ENCODE assay signal across 1 cellular context in the genomic region with DNA sequence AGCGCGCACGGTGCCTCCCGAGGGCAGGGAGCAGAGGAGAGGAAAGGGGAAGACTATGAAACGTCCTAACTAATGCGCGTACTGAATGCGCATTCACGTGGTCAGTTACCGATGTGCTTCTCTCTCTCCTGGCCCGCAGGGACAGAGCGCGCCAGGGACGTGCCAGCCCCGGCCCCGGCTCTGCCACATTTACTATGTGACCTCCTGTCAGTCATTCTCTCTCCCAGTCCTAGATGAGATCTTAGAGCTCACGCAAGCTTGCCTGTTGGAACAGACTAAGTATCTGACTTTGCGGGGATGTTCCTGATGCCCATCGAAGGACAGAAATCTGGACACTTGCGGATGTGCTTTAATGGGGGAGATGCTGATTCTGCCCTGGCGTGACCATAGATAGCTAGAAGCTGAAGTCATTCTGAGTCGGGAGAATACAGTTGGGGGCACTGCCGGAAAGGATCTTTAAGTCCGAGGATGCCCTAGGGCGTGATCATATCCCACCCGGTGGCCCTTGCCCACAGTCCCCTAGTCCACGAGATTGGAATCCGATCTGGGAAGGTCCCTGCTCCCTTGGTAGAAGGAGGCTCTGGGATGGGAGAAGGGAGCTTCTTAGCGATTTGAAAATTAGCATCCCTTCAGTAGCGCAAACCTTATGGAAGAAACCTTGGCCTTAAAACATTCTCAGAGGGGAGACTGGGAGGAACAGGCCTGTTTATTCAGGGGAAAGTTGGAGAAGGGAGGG.
TF ChIP-seq lines count a peak whose summit lies in the region.

No MANE protein-coding gene starts in this region.

TF ChIP-seq in HEK293, 187 proteins besides CTCF, POLR2A, EP300 and RAD21 (continued from another document):
- TF ChIP-seq, protein P1, sequence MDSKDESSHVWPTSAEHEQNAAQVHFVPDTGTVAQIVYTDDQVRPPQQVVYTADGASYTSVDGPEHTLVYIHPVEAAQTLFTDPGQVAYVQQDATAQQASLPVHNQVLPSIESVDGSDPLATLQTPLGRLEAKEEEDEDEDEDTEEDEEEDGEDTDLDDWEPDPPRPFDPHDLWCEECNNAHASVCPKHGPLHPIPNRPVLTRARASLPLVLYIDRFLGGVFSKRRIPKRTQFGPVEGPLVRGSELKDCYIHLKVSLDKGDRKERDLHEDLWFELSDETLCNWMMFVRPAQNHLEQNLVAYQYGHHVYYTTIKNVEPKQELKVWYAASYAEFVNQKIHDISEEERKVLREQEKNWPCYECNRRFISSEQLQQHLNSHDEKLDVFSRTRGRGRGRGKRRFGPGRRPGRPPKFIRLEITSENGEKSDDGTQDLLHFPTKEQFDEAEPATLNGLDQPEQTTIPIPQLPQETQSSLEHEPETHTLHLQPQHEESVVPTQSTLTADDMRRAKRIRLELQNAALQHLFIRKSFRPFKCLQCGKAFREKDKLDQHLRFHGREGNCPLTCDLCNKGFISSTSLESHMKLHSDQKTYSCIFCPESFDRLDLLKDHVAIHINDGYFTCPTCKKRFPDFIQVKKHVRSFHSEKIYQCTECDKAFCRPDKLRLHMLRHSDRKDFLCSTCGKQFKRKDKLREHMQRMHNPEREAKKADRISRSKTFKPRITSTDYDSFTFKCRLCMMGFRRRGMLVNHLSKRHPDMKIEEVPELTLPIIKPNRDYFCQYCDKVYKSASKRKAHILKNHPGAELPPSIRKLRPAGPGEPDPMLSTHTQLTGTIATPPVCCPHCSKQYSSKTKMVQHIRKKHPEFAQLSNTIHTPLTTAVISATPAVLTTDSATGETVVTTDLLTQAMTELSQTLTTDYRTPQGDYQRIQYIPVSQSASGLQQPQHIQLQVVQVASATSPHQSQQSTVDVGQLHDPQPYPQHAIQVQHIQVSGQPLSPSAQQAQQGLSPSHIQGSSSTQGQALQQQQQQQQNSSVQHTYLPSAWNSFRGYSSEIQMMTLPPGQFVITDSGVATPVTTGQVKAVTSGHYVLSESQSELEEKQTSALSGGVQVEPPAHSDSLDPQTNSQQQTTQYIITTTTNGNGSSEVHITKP (tag by site-specific recombination; IDR thresholded peaks at IDR 0.05), result 0 out of 2 replicates have a peak, but pooled peaks have one; percentile 32
TF ChIP-seq in HEK293: peak in this region for 1.
